7 cellular contexts compared by ENCODE assay signal in the genomic region with DNA sequence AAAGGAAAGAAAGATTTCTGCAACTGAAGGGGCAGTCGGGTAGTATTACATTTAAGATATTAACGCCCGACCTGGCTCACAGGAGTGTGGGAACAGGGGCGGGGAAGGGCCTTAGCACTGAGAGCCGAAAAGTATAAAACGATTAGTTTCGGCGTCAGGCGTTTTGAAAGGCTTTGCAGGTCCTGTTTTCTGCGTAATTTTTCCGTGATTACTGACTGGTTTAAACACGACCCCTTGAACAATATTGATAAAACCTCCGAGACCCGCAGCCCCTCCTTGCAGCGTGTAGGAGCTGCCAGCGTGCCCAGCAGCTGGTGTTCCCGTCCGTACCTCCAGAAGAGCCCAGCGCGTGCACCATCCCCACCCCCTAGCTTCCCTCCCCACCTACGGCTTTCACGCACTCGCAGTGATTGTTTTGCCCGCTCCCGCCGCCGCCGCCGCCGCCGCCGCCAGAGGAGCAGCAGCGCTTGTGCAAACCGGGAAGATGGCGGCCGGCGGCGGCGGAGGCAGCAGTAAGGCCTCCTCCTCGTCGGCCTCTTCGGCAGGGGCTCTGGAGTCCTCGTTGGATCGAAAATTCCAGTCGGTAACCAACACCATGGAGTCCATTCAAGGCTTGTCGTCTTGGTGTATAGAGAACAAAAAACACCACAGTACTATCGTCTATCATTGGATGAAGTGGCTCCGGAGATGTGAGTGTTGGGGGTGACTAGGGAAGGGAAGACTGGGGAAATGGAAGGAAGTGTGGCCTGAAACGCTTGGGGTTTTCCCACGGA. TPM values are rescaled to one million over a fixed set of nuclear protein-coding genes. Genes with fewer than 3 reads are reported as not detected.
DNase-seq lines count a peak whose midpoint lies in the region; ATAC-seq and TF ChIP-seq lines count a peak whose summit lies in the region.

No MANE protein-coding gene starts in this region.

- H3K36me3 Mint-ChIP-seq in activated CD4-positive, alpha-beta memory T cell treated with anti-CD3 and anti-CD28 coated beads, Interleukin-2, amount 10 ng/mL, durations not matched to agents 7 days and 5 days (ENCODE audit: low read depth) = peaks cover 24% of the 10 kb centered on the region

- H3K9me3 ChIP-seq in duodenal mucosa (ENCODE audit: control insufficient read depth in 1 of 2, low read length in 2 of 2) (no peaks in the 10 kb centered on the region), lung (ENCODE audit: control insufficient read depth in 2 of 2, insufficient read depth in 1 of 2, low read length in 1 of 2) (no peaks in the 10 kb centered on the region)

- H3K4me3 ChIP-seq in duodenal mucosa (ENCODE audit: low read depth in 1 of 2, low read length in 2 of 2) (peak overlapping the region; percentile 88 to 96), lung (peak overlapping the region; percentile 55)

- WGBS in lung, 2 donors = 0% methylated on average over 50 of the region's 50 CpGs

- H3K36me3 ChIP-seq in duodenal mucosa (ENCODE audit: control insufficient read depth in 1 of 2, insufficient read depth in 2 of 2, low read length in 2 of 2) (no peaks in the 10 kb centered on the region), lung (ENCODE audit: control insufficient read depth in 2 of 2, insufficient read depth in 2 of 2, low read length in 2 of 2) (no peaks in the 10 kb centered on the region)

- peak; percentile 80 for DNase-seq in NCI-H774 (lab: John Stamatoyannopoulos, UW)
- peak; percentile 78 for DNase-seq in activated CD4-positive, alpha-beta memory T cell treated with anti-CD3 and anti-CD28 coated beads, Interleukin-2, amount 10 ng/mL, durations not matched to agents 7 days and 5 days
- DNase-seq in lung (ENCODE audit: low spot score) = peak; percentile 81
- DNase-seq in stimulated activated CD4-positive, alpha-beta T cell treated with anti-CD3 and anti-CD28 coated beads, TNF-alpha, amount 100 ng/mL, for 1 hour (ENCODE audit: low read depth in 3 of 3, low spot score in 1 of 3) = peak; percentile 45 to 63 (median 57)

- H3K27ac ChIP-seq in duodenal mucosa (ENCODE audit: low read depth, low read length) (peak overlapping the region; percentile 96), lung (ENCODE audit: low read depth in 1 of 2, low read length in 1 of 2) (peak overlapping the region; percentile 94 to 97)

- H3K27me3 Mint-ChIP-seq in activated CD4-positive, alpha-beta memory T cell treated with anti-CD3 and anti-CD28 coated beads, Interleukin-2, amount 10 ng/mL, durations not matched to agents 7 days and 5 days = no peaks in the 10 kb centered on the region

- POLR2A ChIA-PET in activated CD4-positive, alpha-beta memory T cell treated with anti-CD3 and anti-CD28 coated beads, Interleukin-2, amount 10 ng/mL, durations not matched to agents 7 days and 5 days (lab: Charles Lee) = interaction anchor here (0.6 to 4.6 kb wide), 37 partner anchors 10 to 917 kb away, joined by 3 to 50 read pairs (median 4); a partner anchor contains a TSS

- CTCF ChIA-PET in activated CD4-positive, alpha-beta memory T cell treated with anti-CD3 and anti-CD28 coated beads, Interleukin-2, amount 10 ng/mL, durations not matched to agents 7 days and 5 days (lab: Charles Lee) = interaction anchor here (0.8 to 2.2 kb wide), 5 partner anchors 23 to 196 kb away, joined by 3 to 7 read pairs (median 5); a partner anchor contains a TSS

- H3K4me3 Mint-ChIP-seq in activated CD4-positive, alpha-beta memory T cell treated with anti-CD3 and anti-CD28 coated beads, Interleukin-2, amount 10 ng/mL, durations not matched to agents 7 days and 5 days = peak overlapping the region; percentile 99

- TF ChIP-seq CTCF in lung (IDR thresholded peaks at IDR 0.05; ENCODE audit: control extremely low read depth, extremely low read depth) = no peak

- H3K27me3 ChIP-seq in duodenal mucosa (ENCODE audit: control insufficient read depth in 1 of 2, insufficient read depth in 2 of 2, low read length in 2 of 2) (no peaks in the 10 kb centered on the region), lung (ENCODE audit: control insufficient read depth, insufficient read depth) (no peaks in the 10 kb centered on the region)

- peak overlapping the region; percentile 99 for H3K27ac Mint-ChIP-seq in activated CD4-positive, alpha-beta memory T cell treated with anti-CD3 and anti-CD28 coated beads, Interleukin-2, amount 10 ng/mL, durations not matched to agents 7 days and 5 days

- H3K4me1 Mint-ChIP-seq in activated CD4-positive, alpha-beta memory T cell treated with anti-CD3 and anti-CD28 coated beads, Interleukin-2, amount 10 ng/mL, durations not matched to agents 7 days and 5 days = peaks cover 29% of the 10 kb centered on the region

- no peaks in the 10 kb centered on the region for H3K9me3 Mint-ChIP-seq in activated CD4-positive, alpha-beta memory T cell treated with anti-CD3 and anti-CD28 coated beads, Interleukin-2, amount 10 ng/mL, durations not matched to agents 7 days and 5 days

- peaks cover 4 to 11% of the 10 kb centered on the region in 2 donors for H3K4me1 ChIP-seq in duodenal mucosa (ENCODE audit: control insufficient read depth in 1 of 2, insufficient read depth in 2 of 2, low read length in 2 of 2)
- H3K4me1 ChIP-seq in lung (ENCODE audit: control insufficient read depth in 2 of 2, insufficient read depth in 2 of 2, low read length in 2 of 2) = no peaks in the 10 kb centered on the region

- H3K9ac ChIP-seq in duodenal mucosa (ENCODE audit: low read depth in 1 of 2, low read length in 2 of 2) = peak overlapping the region; percentile 83 to 97

- ATAC-seq in GM18511 (IDR thresholded peaks at IDR 0.05; ENCODE audit: unreplicated experiment) (peak; percentile 34), HG03571 (IDR thresholded peaks at IDR 0.05; ENCODE audit: unreplicated experiment) (peak; percentile 20), lung (ENCODE audit: insufficient read depth, low FRiP score) (peak; percentile 45)

RNA-seq across cellular contexts. Expression of a gene that starts 0.5 kb away (rescaled TPM):
- total RNA-seq in activated CD4-positive, alpha-beta memory T cell treated with anti-CD3 and anti-CD28 coated beads, Interleukin-2, amount 10 ng/mL, durations not matched to agents 7 days and 5 days = 10 to 100 TPM; 33.6 to 35.0 TPM
- total RNA-seq in lung = 10 to 100 TPM; 22.2 to 27.8 TPM
- polyA plus RNA-seq in lung = 1 to 10 TPM; 7.1 to 7.2 TPM

RNA-seq across cellular contexts. Expression of a gene that starts 43.1 kb away (rescaled TPM):
- 10 to 100 TPM; 60.3 to 64.7 TPM for total RNA-seq in activated CD4-positive, alpha-beta memory T cell treated with anti-CD3 and anti-CD28 coated beads, Interleukin-2, amount 10 ng/mL, durations not matched to agents 7 days and 5 days
- 10 to 100 TPM; 52.8 to 89.6 TPM for total RNA-seq in lung
- 10 to 100 TPM; 33.2 to 36.8 TPM for polyA plus RNA-seq in lung

Comparison
In these comparisons a context has a peak if more than half of its experiments do, and no peak if none do; other contexts are left out.
1. Peak in every context shown above with its lines: DNase-seq, ATAC-seq, H3K4me3 ChIP-seq and H3K27ac ChIP-seq.